1 cellular context compared by ENCODE assay signal in genomic region chr15:91338763-91339162, GRCh38.
TF ChIP-seq lines count a peak whose summit lies in the region.

No MANE protein-coding gene starts in this region.

TF ChIP-seq in HepG2, 621 proteins besides CTCF, POLR2A, EP300 and RAD21 (continued from another document):
- TF ChIP-seq, protein P1, sequence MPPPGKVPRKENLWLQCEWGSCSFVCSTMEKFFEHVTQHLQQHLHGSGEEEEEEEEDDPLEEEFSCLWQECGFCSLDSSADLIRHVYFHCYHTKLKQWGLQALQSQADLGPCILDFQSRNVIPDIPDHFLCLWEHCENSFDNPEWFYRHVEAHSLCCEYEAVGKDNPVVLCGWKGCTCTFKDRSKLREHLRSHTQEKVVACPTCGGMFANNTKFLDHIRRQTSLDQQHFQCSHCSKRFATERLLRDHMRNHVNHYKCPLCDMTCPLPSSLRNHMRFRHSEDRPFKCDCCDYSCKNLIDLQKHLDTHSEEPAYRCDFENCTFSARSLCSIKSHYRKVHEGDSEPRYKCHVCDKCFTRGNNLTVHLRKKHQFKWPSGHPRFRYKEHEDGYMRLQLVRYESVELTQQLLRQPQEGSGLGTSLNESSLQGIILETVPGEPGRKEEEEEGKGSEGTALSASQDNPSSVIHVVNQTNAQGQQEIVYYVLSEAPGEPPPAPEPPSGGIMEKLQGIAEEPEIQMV (CRISPR knock-in tag; IDR thresholded peaks at IDR 0.05; ENCODE audit: low read depth): no peak
- TF ChIP-seq SKI (IDR thresholded peaks at IDR 0.05; ENCODE audit: partially characterized antibody): no peak
- no peak for TF ChIP-seq KLF13 (CRISPR knock-in tag; IDR thresholded peaks at IDR 0.05)
- TF ChIP-seq HES4 (CRISPR knock-in tag; IDR thresholded peaks at IDR 0.05; ENCODE audit: borderline replicate concordance): no peak
- TF ChIP-seq CBFB (CRISPR knock-in tag; IDR thresholded peaks at IDR 0.05): no peak
- TF ChIP-seq XRCC5 (optimal IDR thresholded peaks at IDR 0.05; ENCODE audit: low read length): no peak
- TF ChIP-seq KLF12 (CRISPR knock-in tag; IDR thresholded peaks at IDR 0.05; ENCODE audit: borderline replicate concordance): no peak
- no peak for TF ChIP-seq HMG20A (CRISPR knock-in tag; IDR thresholded peaks at IDR 0.05; ENCODE audit: borderline replicate concordance)
- TF ChIP-seq ZKSCAN8 (CRISPR knock-in tag; IDR thresholded peaks at IDR 0.05; ENCODE audit: borderline replicate concordance): no peak
- no peak for TF ChIP-seq HOXA3 (CRISPR knock-in tag; IDR thresholded peaks at IDR 0.05)
